22 cellular contexts compared by ENCODE assay signal in genomic region chr1:162881590-162881989, GRCh38. TPM values are rescaled to one million over a fixed set of nuclear protein-coding genes. Genes with fewer than 3 reads are reported as not detected.
DNase-seq lines count a peak whose midpoint lies in the region; ATAC-seq and TF ChIP-seq lines count a peak whose summit lies in the region.
"Had no signal": no experiment of that assay in that cellular context is flagged by ENCODE, and none has a peak within 500 bp of the region (broad histone marks: within the 10 kb centered on the region; RNA-seq: fewer than 3 reads in every experiment).

No MANE protein-coding gene starts in this region.

- H2BK12ac ChIP-seq in trophoblast cell (ENCODE audit: low read length): peak overlapping the region; percentile 24

- H3K18ac ChIP-seq in trophoblast cell (ENCODE audit: low read length): no peak overlapping the region

- no peak for TF ChIP-seq POLR2A in thyroid gland (IDR thresholded peaks at IDR 0.05)

- H3K4me2 ChIP-seq in trophoblast cell (ENCODE audit: low read length): no peak overlapping the region
- H3K4me2 ChIP-seq: GM23338 had no signal

- H3K4me3 ChIP-seq in trophoblast cell (ENCODE audit: low read depth, low read length) (no peak overlapping the region), thyroid gland (replicated peaks in 1 of 3) (no peak overlapping the region)
- H3K4me3 ChIP-seq: GM23338, HAP-1, SJSA1 had no signal

- no peak for TF ChIP-seq CTCF in activated CD8-positive, alpha-beta T cell treated with anti-CD3 and anti-CD28 coated beads for 36 hours (IDR thresholded peaks at IDR 0.05)
- TF ChIP-seq CTCF in thyroid gland (IDR thresholded peaks at IDR 0.05): no peak

- H3K4me1 Mint-ChIP-seq in activated CD4-positive, alpha-beta T cell treated with anti-CD3 and anti-CD28 coated beads, Interleukin-2, amount 10 ng/mL, durations not matched to agents 24 days and 14 days: no peaks in the 10 kb centered on the region
- no peaks in the 10 kb centered on the region for H3K4me1 Mint-ChIP-seq in activated CD4-positive, alpha-beta T cell treated with anti-CD3 and anti-CD28 coated beads for 36 hours
- no peaks in the 10 kb centered on the region for H3K4me1 Mint-ChIP-seq in activated CD8-positive, alpha-beta T cell treated with anti-CD3 and anti-CD28 coated beads for 36 hours (ENCODE audit: low read depth)
- H3K4me1 Mint-ChIP-seq: CD4-positive, CD25-positive, alpha-beta regulatory T cell had no signal

- H3K14ac ChIP-seq in trophoblast cell (ENCODE audit: low read length): no peak overlapping the region

- no peak overlapping the region for H3K27ac Mint-ChIP-seq in activated CD4-positive, alpha-beta T cell treated with anti-CD3 and anti-CD28 coated beads, Interleukin-2, amount 10 ng/mL, durations not matched to agents 24 days and 14 days
- no peak overlapping the region for H3K27ac Mint-ChIP-seq in activated CD4-positive, alpha-beta T cell treated with anti-CD3 and anti-CD28 coated beads for 36 hours
- no peak overlapping the region for H3K27ac Mint-ChIP-seq in activated CD8-positive, alpha-beta T cell treated with anti-CD3 and anti-CD28 coated beads for 36 hours
- H3K27ac Mint-ChIP-seq: CD4-positive, CD25-positive, alpha-beta regulatory T cell; GM23338; HFFc6 had no signal

- no peak overlapping the region for H2AK5ac ChIP-seq in trophoblast cell (ENCODE audit: low read length)

- POLR2A ChIA-PET in activated CD4-positive, alpha-beta T cell treated with anti-CD3 and anti-CD28 coated beads for 36 hours (lab: Charles Lee): no interaction called here
- POLR2A ChIA-PET in activated CD8-positive, alpha-beta T cell treated with anti-CD3 and anti-CD28 coated beads for 36 hours (lab: Charles Lee): no interaction called here

- peaks cover 11% of the 10 kb centered on the region for H3K27me3 Mint-ChIP-seq in activated CD4-positive, alpha-beta T cell treated with anti-CD3 and anti-CD28 coated beads, Interleukin-2, amount 10 ng/mL, durations not matched to agents 24 days and 14 days
- peaks cover 25% of the 10 kb centered on the region for H3K27me3 Mint-ChIP-seq in activated CD4-positive, alpha-beta T cell treated with anti-CD3 and anti-CD28 coated beads for 36 hours
- peaks cover 12% of the 10 kb centered on the region for H3K27me3 Mint-ChIP-seq in activated CD8-positive, alpha-beta T cell treated with anti-CD3 and anti-CD28 coated beads for 36 hours

- H3K9ac ChIP-seq in trophoblast cell (ENCODE audit: low read length): no peak overlapping the region

- H3K27me3 ChIP-seq in trophoblast cell (ENCODE audit: insufficient read depth, low read length): no peaks in the 10 kb centered on the region
- H3K27me3 ChIP-seq in thyroid gland: no peaks in the 10 kb centered on the region
- H3K27me3 ChIP-seq: SJSA1 had no signal

- no peak for ATAC-seq in activated CD4-positive, alpha-beta T cell treated with anti-CD3 and anti-CD28 coated beads for 36 hours
- ATAC-seq in GM21737 (IDR thresholded peaks at IDR 0.05; ENCODE audit: unreplicated experiment): no peak
- no peak for ATAC-seq in activated CD8-positive, alpha-beta T cell treated with anti-CD3 and anti-CD28 coated beads for 36 hours
- ATAC-seq: GM23338 had no signal

- H2BK5ac ChIP-seq in trophoblast cell (ENCODE audit: low read depth, low read length, poor library complexity): no peak overlapping the region

- intact Hi-C loops in activated CD4-positive, alpha-beta T cell treated with anti-CD3 and anti-CD28 coated beads, Interleukin-2, amount 10 ng/mL, durations not matched to agents 24 days and 14 days (cut with micrococcal nuclease): no loop called here
- intact Hi-C loops in activated CD4-positive, alpha-beta T cell treated with anti-CD3 and anti-CD28 coated beads for 36 hours (cut with DNase I, micrococcal nuclease): no loop called here
- intact Hi-C loops in activated CD8-positive, alpha-beta T cell treated with anti-CD3 and anti-CD28 coated beads for 36 hours (cut with micrococcal nuclease): no loop called here
- intact Hi-C loops in thyroid gland (cut with DNase I): no loop called here

- H3K36me3 Mint-ChIP-seq in activated CD4-positive, alpha-beta T cell treated with anti-CD3 and anti-CD28 coated beads, Interleukin-2, amount 10 ng/mL, durations not matched to agents 24 days and 14 days (ENCODE audit: low read depth): no peaks in the 10 kb centered on the region
- no peaks in the 10 kb centered on the region for H3K36me3 Mint-ChIP-seq in activated CD4-positive, alpha-beta T cell treated with anti-CD3 and anti-CD28 coated beads for 36 hours (ENCODE audit: low read depth)
- no peaks in the 10 kb centered on the region for H3K36me3 Mint-ChIP-seq in activated CD8-positive, alpha-beta T cell treated with anti-CD3 and anti-CD28 coated beads for 36 hours (ENCODE audit: low read depth)
- H3K36me3 Mint-ChIP-seq: CD4-positive, CD25-positive, alpha-beta regulatory T cell had no signal

- no peaks in the 10 kb centered on the region for H3K79me2 ChIP-seq in trophoblast cell (ENCODE audit: control insufficient read depth, insufficient read depth, low read length, poor library complexity)

- H4K8ac ChIP-seq in trophoblast cell (ENCODE audit: low read depth, low read length): no peak overlapping the region

- H3K9me3 Mint-ChIP-seq in activated CD4-positive, alpha-beta T cell treated with anti-CD3 and anti-CD28 coated beads, Interleukin-2, amount 10 ng/mL, durations not matched to agents 24 days and 14 days: no peaks in the 10 kb centered on the region
- no peaks in the 10 kb centered on the region for H3K9me3 Mint-ChIP-seq in activated CD4-positive, alpha-beta T cell treated with anti-CD3 and anti-CD28 coated beads for 36 hours (ENCODE audit: low read depth)
- no peaks in the 10 kb centered on the region for H3K9me3 Mint-ChIP-seq in activated CD8-positive, alpha-beta T cell treated with anti-CD3 and anti-CD28 coated beads for 36 hours
- H3K9me3 Mint-ChIP-seq: GM23338, HFFc6 had no signal

- no peak overlapping the region for H4K12ac ChIP-seq in trophoblast cell (ENCODE audit: low read depth, low read length)

- no peaks in the 10 kb centered on the region for H3K36me3 ChIP-seq in trophoblast cell (ENCODE audit: control insufficient read depth in 1 of 2, insufficient read depth in 2 of 2, low read length in 2 of 2)
- H3K36me3 ChIP-seq in thyroid gland: no peaks in the 10 kb centered on the region
- H3K36me3 ChIP-seq: HAP-1, SJSA1 had no signal

- DNase-seq in activated CD4-positive, alpha-beta T cell treated with anti-CD3 and anti-CD28 coated beads, Interleukin-2, amount 10 ng/mL, durations not matched to agents 24 days and 14 days: peak; percentile 38
- no peak for DNase-seq in activated CD4-positive, alpha-beta T cell treated with anti-CD3 and anti-CD28 coated beads for 36 hours
- DNase-seq in trophoblast cell (no peak), medulla oblongata (ENCODE audit: extremely low spot score) (no peak), thyroid gland (no peak)
- DNase-seq in activated CD8-positive, alpha-beta T cell treated with anti-CD3 and anti-CD28 coated beads for 36 hours: no peak
- DNase-seq: 8988T; ACHN; CD4-positive, CD25-positive, alpha-beta regulatory T cell; DMS53; HFFc6; KG1; MM.1S; NCI-H2029; NK-92 treated with Interleukin-12 subunit alpha and Interleukin-12 subunit beta, amount 100 ng/mL, for 24 hours; Right ventricle myocardium superior had no signal

- peak overlapping the region; percentile 15 for H3K27ac ChIP-seq in cingulate gyrus (ENCODE audit: low read depth, low read length)
- no peak overlapping the region for H3K27ac ChIP-seq in trophoblast cell (ENCODE audit: low read depth, low read length)
- H3K27ac ChIP-seq in thyroid gland: no peak overlapping the region
- H3K27ac ChIP-seq: SJSA1 had no signal

- CTCF ChIA-PET in activated CD4-positive, alpha-beta T cell treated with anti-CD3 and anti-CD28 coated beads for 36 hours (lab: Charles Lee): no interaction called here
- CTCF ChIA-PET in activated CD8-positive, alpha-beta T cell treated with anti-CD3 and anti-CD28 coated beads for 36 hours (lab: Charles Lee): interaction anchor here (1.2 kb wide), 1 partner anchor 34 kb away, joined by 3 read pairs; no protein-coding TSS in a partner anchor

- H2AFZ ChIP-seq in trophoblast cell (ENCODE audit: insufficient read depth, low read length, poor library complexity): no peak overlapping the region
- H2AFZ ChIP-seq: GM23338 had no signal

- H2BK120ac ChIP-seq in trophoblast cell (ENCODE audit: insufficient read depth, low read length, poor library complexity): no peak overlapping the region

- H3K79me1 ChIP-seq in trophoblast cell (ENCODE audit: low read length): peaks cover 11% of the 10 kb centered on the region

- no peak overlapping the region for H3K23ac ChIP-seq in trophoblast cell (ENCODE audit: low read length)

- peak overlapping the region; percentile 40 for H4K91ac ChIP-seq in trophoblast cell (ENCODE audit: low read depth, low read length)

- no peak overlapping the region for H3K4ac ChIP-seq in trophoblast cell (ENCODE audit: low read depth, low read length)

- H3K9me3 ChIP-seq in trophoblast cell (ENCODE audit: insufficient read depth, low read depth, low read length): no peaks in the 10 kb centered on the region
- no peaks in the 10 kb centered on the region for H3K9me3 ChIP-seq in thyroid gland
- H3K9me3 ChIP-seq: HAP-1, SJSA1 had no signal

- no peak overlapping the region for H3K4me3 Mint-ChIP-seq in activated CD4-positive, alpha-beta T cell treated with anti-CD3 and anti-CD28 coated beads, Interleukin-2, amount 10 ng/mL, durations not matched to agents 24 days and 14 days
- no peak overlapping the region for H3K4me3 Mint-ChIP-seq in activated CD4-positive, alpha-beta T cell treated with anti-CD3 and anti-CD28 coated beads for 36 hours
- H3K4me3 Mint-ChIP-seq in activated CD8-positive, alpha-beta T cell treated with anti-CD3 and anti-CD28 coated beads for 36 hours: no peak overlapping the region
- H3K4me3 Mint-ChIP-seq: CD4-positive, CD25-positive, alpha-beta regulatory T cell; GM23338; HFFc6 had no signal

- H3K4me1 ChIP-seq in trophoblast cell (ENCODE audit: control insufficient read depth in 1 of 2, insufficient read depth in 2 of 2, low read length in 2 of 2) (peaks cover 16 to 23% of the 10 kb centered on the region in 2 experiments), thyroid gland (no peaks in the 10 kb centered on the region)
- H3K4me1 ChIP-seq: HAP-1, SJSA1 had no signal

- no CpG with 5 or more reads among the region's 5 CpGs for WGBS in trophoblast cell (ENCODE audit: extremely low coverage, insufficient coverage, insufficient read length)
- WGBS in thyroid gland, 2 donors: 90 to 94% methylated on average over 5 of the region's 5 CpGs

RNA-seq across cellular contexts. Expression of gene CCDC190, which starts 20.6 kb away (rescaled TPM):
- not detected in 2 replicates for total RNA-seq in activated CD4-positive, alpha-beta T cell treated with anti-CD3 and anti-CD28 coated beads, Interleukin-2, amount 10 ng/mL, durations not matched to agents 24 days and 14 days
- total RNA-seq in activated CD4-positive, alpha-beta T cell treated with anti-CD3 and anti-CD28 coated beads for 36 hours: not detected
- polyA plus RNA-seq in trophoblast cell (2013): not detected in 2 replicates
- not detected for total RNA-seq in activated CD8-positive, alpha-beta T cell treated with anti-CD3 and anti-CD28 coated beads for 36 hours
- under 1 TPM in 2 of 4 donors, not detected in 2; 0.40 to 0.89 TPM for total RNA-seq in thyroid gland
- total RNA-seq: CD4-positive, CD25-positive, alpha-beta regulatory T cell; G401; GM23338 had no signal
- polyA plus RNA-seq: CD4-positive, CD25-positive, alpha-beta regulatory T cell; GM23338 had no signal
